ENCODE assay signal across 15 cellular contexts in the genomic region with DNA sequence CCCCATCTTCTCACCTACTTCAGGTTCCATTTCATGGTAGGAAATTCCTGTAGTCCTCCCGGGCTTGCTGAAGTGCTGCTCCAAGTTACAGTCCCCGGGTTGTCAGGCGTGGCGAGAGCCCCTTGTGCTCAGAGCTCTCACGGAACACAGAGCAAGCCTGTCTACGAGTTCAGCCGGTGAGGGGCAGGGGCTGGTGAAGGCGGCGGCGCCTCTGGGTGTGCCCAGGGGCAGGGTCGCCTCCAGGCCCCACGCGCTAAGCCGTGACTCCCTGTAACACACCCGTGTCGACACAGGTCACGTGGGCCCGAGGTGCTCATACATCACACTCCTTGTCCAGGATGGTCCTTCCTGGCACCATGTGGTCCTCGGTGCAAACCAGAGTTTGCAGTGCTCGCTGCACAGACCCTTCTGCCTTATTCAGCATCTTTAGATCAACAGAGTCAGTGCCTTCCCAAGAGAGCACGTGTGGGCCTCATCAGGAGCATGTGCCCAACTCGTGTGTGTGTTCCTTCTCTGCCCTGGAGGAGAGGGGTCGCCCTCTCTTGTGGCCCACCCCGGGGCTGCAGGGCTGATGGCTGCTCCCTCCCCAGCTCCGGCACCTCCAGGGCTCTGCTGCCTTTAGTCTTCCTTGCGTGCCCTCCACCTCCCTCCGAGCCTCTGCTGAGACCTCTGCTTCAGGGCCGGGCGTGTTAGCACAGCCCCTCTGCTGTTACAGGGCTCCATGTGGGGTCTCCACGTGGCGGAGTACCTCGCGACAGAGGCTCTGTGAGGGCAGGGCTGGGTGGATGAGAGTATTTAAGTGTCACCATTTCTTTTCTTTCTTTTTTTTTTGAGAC.
"Had no signal": no experiment of that assay in that cellular context is flagged by ENCODE, and none has a peak within 500 bp of the region (broad histone marks: within the 10 kb centered on the region; RNA-seq: fewer than 3 reads in every experiment).

No MANE protein-coding gene starts in this region.

- DNase-seq: activated CD4-positive, alpha-beta T cell treated with anti-CD3 and anti-CD28 coated beads, Interleukin-2, amount 50 U/mL, for 1 hour; activated T-cell treated with anti-CD3 and anti-CD28 coated beads for 4 hours; amygdala; cortex of kidney; effector CD4-positive, alpha-beta T cell; foreskin melanocyte; left cardiac atrium; stimulated activated CD4-positive, alpha-beta T cell treated with anti-CD3 and anti-CD28 coated beads, Interleukin-2, amount 100 ng/mL, for 48 hours; tibial artery had no signal

- H3K9me3 Mint-ChIP-seq: activated naive CD4-positive, alpha-beta T cell treated with anti-CD3 and anti-CD28 coated beads, Interleukin-2, amount 50 U/mL, for 24 hours; activated T-helper 2 cell treated with anti-CD3 and anti-CD28 coated beads, Interferon-gamma antibody, Interleukin-2, Interleukin-4, amounts not matched to agents 10 μg/mL and 5 μg/mL and 100 μg/mL, durations not matched to agents 14 hours and 24 hours and 36 hours; brain; stimulated activated memory B cell treated with anti-CD40 and anti-IgM and Interleukin-4, amounts not matched to agents 10 μg/mL and 1 μg/mL and 100 μg/mL, for 72 hours had no signal

- H3K9ac ChIP-seq: parathyroid adenoma had no signal

- H3K27me3 Mint-ChIP-seq: activated naive CD4-positive, alpha-beta T cell treated with anti-CD3 and anti-CD28 coated beads, Interleukin-2, amount 50 U/mL, for 24 hours; brain; stimulated activated memory B cell treated with anti-CD40 and anti-IgM and Interleukin-4, amounts not matched to agents 10 μg/mL and 1 μg/mL and 100 μg/mL, for 72 hours had no signal

- H3K36me3 Mint-ChIP-seq: activated naive CD4-positive, alpha-beta T cell treated with anti-CD3 and anti-CD28 coated beads, Interleukin-2, amount 50 U/mL, for 24 hours had no signal

- H3K27ac ChIP-seq: lower lobe of right lung, parathyroid adenoma, tibial artery had no signal

- H2AFZ ChIP-seq: parathyroid adenoma had no signal

- H3K4me3 ChIP-seq: lower lobe of right lung, tibial artery had no signal

- H3K9me3 ChIP-seq: lower lobe of right lung, tibial artery had no signal

- H3K4me3 Mint-ChIP-seq: activated naive CD4-positive, alpha-beta T cell treated with anti-CD3 and anti-CD28 coated beads, Interleukin-2, amount 50 U/mL, for 24 hours; brain; stimulated activated memory B cell treated with anti-CD40 and anti-IgM and Interleukin-4, amounts not matched to agents 10 μg/mL and 1 μg/mL and 100 μg/mL, for 72 hours had no signal

- H3K27me3 ChIP-seq: tibial artery had no signal

- ATAC-seq: left cardiac atrium; lower lobe of right lung; stimulated activated memory B cell treated with anti-CD40 and anti-IgM and Interleukin-4, amounts not matched to agents 10 μg/mL and 1 μg/mL and 100 μg/mL, for 72 hours had no signal

- H3K27ac Mint-ChIP-seq: activated naive CD4-positive, alpha-beta T cell treated with anti-CD3 and anti-CD28 coated beads, Interleukin-2, amount 50 U/mL, for 24 hours; activated T-helper 2 cell treated with anti-CD3 and anti-CD28 coated beads, Interferon-gamma antibody, Interleukin-2, Interleukin-4, amounts not matched to agents 10 μg/mL and 5 μg/mL and 100 μg/mL, durations not matched to agents 14 hours and 24 hours and 36 hours; stimulated activated memory B cell treated with anti-CD40 and anti-IgM and Interleukin-4, amounts not matched to agents 10 μg/mL and 1 μg/mL and 100 μg/mL, for 72 hours had no signal
